8 cellular contexts compared by ENCODE assay signal in genomic region chr3:177357352-177358084, GRCh38.
DNase-seq lines count a peak whose midpoint lies in the region; ATAC-seq, FAIRE-seq and TF ChIP-seq lines count a peak whose summit lies in the region.

No MANE protein-coding gene starts in this region.

- peak overlapping the region; percentile 97 for H3K27ac Mint-ChIP-seq in activated T-helper 1 cell treated with anti-CD3 and anti-CD28 coated beads, Interleukin-12 subunit alpha, Interleukin-12 subunit beta, Interleukin-2, Interleukin-4 antibody, amounts not matched to agents 30 ng/mL and 10 ng/mL and 1 ng/mL, durations not matched to agents 14 hours and 24 hours and 36 hours
- peak overlapping the region; percentile 93 for H3K27ac Mint-ChIP-seq in progenitor cell of endocrine pancreas

- DNase-seq in NCI-H460 (ENCODE audit: extremely low read depth, low read depth) = peak; percentile 72
- DNase-seq in activated T-helper 1 cell treated with anti-CD3 and anti-CD28 coated beads, Interleukin-12 subunit alpha, Interleukin-12 subunit beta, Interleukin-2, Interleukin-4 antibody, amounts not matched to agents 30 ng/mL and 10 ng/mL and 1 ng/mL, durations not matched to agents 14 hours and 24 hours and 36 hours (ENCODE audit: low spot score) = no peak
- DNase-seq in glomerular endothelial cell (ENCODE audit: extremely low read depth, low read depth, low spot score) = peak; percentile 91
- DNase-seq in progenitor cell of endocrine pancreas (ENCODE audit: low spot score, unreplicated experiment) = no peak
- DNase-seq in sciatic nerve (ENCODE audit: low spot score) = no peak

- intact Hi-C loops in activated T-helper 1 cell treated with anti-CD3 and anti-CD28 coated beads, Interleukin-12 subunit alpha, Interleukin-12 subunit beta, Interleukin-2, Interleukin-4 antibody, amounts not matched to agents 30 ng/mL and 10 ng/mL and 1 ng/mL, durations not matched to agents 14 hours and 24 hours and 36 hours (cut with micrococcal nuclease) = loop anchor here (1.0 to 2.0 kb wide), 7 partner anchors 12 to 637 kb away; no protein-coding TSS in a partner anchor
- intact Hi-C loops in sciatic nerve (cut with DNase I) = no loop called here

- no peaks in the 10 kb centered on the region for H3K36me3 Mint-ChIP-seq in activated T-helper 1 cell treated with anti-CD3 and anti-CD28 coated beads, Interleukin-12 subunit alpha, Interleukin-12 subunit beta, Interleukin-2, Interleukin-4 antibody, amounts not matched to agents 30 ng/mL and 10 ng/mL and 1 ng/mL, durations not matched to agents 14 hours and 24 hours and 36 hours (ENCODE audit: low read depth)
- no peaks in the 10 kb centered on the region for H3K36me3 Mint-ChIP-seq in progenitor cell of endocrine pancreas (ENCODE audit: insufficient read depth)

- ATAC-seq in HG03520 (IDR thresholded peaks at IDR 0.05; ENCODE audit: unreplicated experiment) (no peak), sciatic nerve (no peak)

- no peaks in the 10 kb centered on the region for H3K27me3 Mint-ChIP-seq in activated T-helper 1 cell treated with anti-CD3 and anti-CD28 coated beads, Interleukin-12 subunit alpha, Interleukin-12 subunit beta, Interleukin-2, Interleukin-4 antibody, amounts not matched to agents 30 ng/mL and 10 ng/mL and 1 ng/mL, durations not matched to agents 14 hours and 24 hours and 36 hours (ENCODE audit: insufficient read depth)
- H3K27me3 Mint-ChIP-seq in progenitor cell of endocrine pancreas = no peaks in the 10 kb centered on the region

- H3K9me3 Mint-ChIP-seq in activated T-helper 1 cell treated with anti-CD3 and anti-CD28 coated beads, Interleukin-12 subunit alpha, Interleukin-12 subunit beta, Interleukin-2, Interleukin-4 antibody, amounts not matched to agents 30 ng/mL and 10 ng/mL and 1 ng/mL, durations not matched to agents 14 hours and 24 hours and 36 hours = no peaks in the 10 kb centered on the region
- peaks cover 3% of the 10 kb centered on the region for H3K9me3 Mint-ChIP-seq in progenitor cell of endocrine pancreas (ENCODE audit: low read depth)

- FAIRE-seq in G401.6 (lab: Jason Lieb, UNC) = peak; percentile 3

- peak overlapping the region; percentile 97 for H3K27ac ChIP-seq in 22Rv1

- H3K4me1 Mint-ChIP-seq in activated T-helper 1 cell treated with anti-CD3 and anti-CD28 coated beads, Interleukin-12 subunit alpha, Interleukin-12 subunit beta, Interleukin-2, Interleukin-4 antibody, amounts not matched to agents 30 ng/mL and 10 ng/mL and 1 ng/mL, durations not matched to agents 14 hours and 24 hours and 36 hours (ENCODE audit: low read depth) = peaks cover 48% of the 10 kb centered on the region
- H3K4me1 Mint-ChIP-seq in progenitor cell of endocrine pancreas (ENCODE audit: low read depth) = peaks cover 52% of the 10 kb centered on the region

- peak overlapping the region; percentile 8 for H3K4me3 Mint-ChIP-seq in activated T-helper 1 cell treated with anti-CD3 and anti-CD28 coated beads, Interleukin-12 subunit alpha, Interleukin-12 subunit beta, Interleukin-2, Interleukin-4 antibody, amounts not matched to agents 30 ng/mL and 10 ng/mL and 1 ng/mL, durations not matched to agents 14 hours and 24 hours and 36 hours
- H3K4me3 Mint-ChIP-seq in progenitor cell of endocrine pancreas (ENCODE audit: low read depth) = peak overlapping the region; percentile 55

- TF ChIP-seq CTCF in 22Rv1 (IDR thresholded peaks at IDR 0.05) = no peak
- TF ChIP-seq CTCF in progenitor cell of endocrine pancreas (IDR thresholded peaks at IDR 0.05; ENCODE audit: unreplicated experiment) = no peak

Comparison
In these comparisons a context has a peak if more than half of its experiments do, and no peak if none do; other contexts are left out.
1. DNase-seq: peak in NCI-H460 (single experiment) and glomerular endothelial cell (single experiment); none in activated T-helper 1 cell treated with anti-CD3 and anti-CD28 coated beads, Interleukin-12 subunit alpha, Interleukin-12 subunit beta, Interleukin-2, Interleukin-4 antibody, amounts not matched to agents 30 ng/mL and 10 ng/mL and 1 ng/mL, durations not matched to agents 14 hours and 24 hours and 36 hours (single experiment), progenitor cell of endocrine pancreas (single experiment) and sciatic nerve (single experiment).